8 cellular contexts compared by ENCODE assay signal in genomic region chr15:74790080-74790916, GRCh38. TPM values are rescaled to one million over a fixed set of nuclear protein-coding genes. Genes with fewer than 3 reads are reported as not detected.
DNase-seq lines count a peak whose midpoint lies in the region; ATAC-seq and TF ChIP-seq lines count a peak whose summit lies in the region.

No MANE protein-coding gene starts in this region.

- H3K27me3 ChIP-seq in mononuclear cell (ENCODE audit: insufficient read depth, low read length), result no peaks in the 10 kb centered on the region
- H3K27me3 ChIP-seq in uterus, result no peaks in the 10 kb centered on the region
- no peaks in the 10 kb centered on the region for H3K27me3 ChIP-seq in Caco-2 (replicated peaks; ENCODE audit: control insufficient read depth, insufficient read depth, low read length)

- TF ChIP-seq POLR2A in uterus (IDR thresholded peaks at IDR 0.05), result no peak

- H3K4me1 ChIP-seq in mononuclear cell (ENCODE audit: insufficient read depth, low read length), result peaks cover 95% of the 10 kb centered on the region
- H3K4me1 ChIP-seq in uterus, result peaks cover 0 to 30% of the 10 kb centered on the region in 2 donors
- peaks cover 19% of the 10 kb centered on the region for H3K4me1 ChIP-seq in Caco-2

- H3K27ac Mint-ChIP-seq in Caco-2 (ENCODE audit: unreplicated experiment), result no peak overlapping the region

- H3K36me3 Mint-ChIP-seq in Caco-2 (ENCODE audit: insufficient read depth, unreplicated experiment), result no peaks in the 10 kb centered on the region

- intact Hi-C loops in uterus (cut with DNase I; ENCODE audit: low total_unique reads) (no loop called here), Caco-2 (cut with micrococcal nuclease; ENCODE audit: unreplicated experiment) (no loop called here)

- H3K27me3 Mint-ChIP-seq in Caco-2 (ENCODE audit: insufficient read depth, unreplicated experiment), result no peaks in the 10 kb centered on the region

- BruUV-seq in Caco-2 (replicated peaks; lab: Mats Ljungman, UMichigan), result no TSS peak

- POLR2A ChIA-PET in Caco-2 (lab: Charles Lee), result no interaction called here

- CTCF ChIA-PET in Caco-2 (lab: Charles Lee), result interaction anchor here (1.2 to 1.5 kb wide), 3 partner anchors 15 to 157 kb away, joined by 3 to 4 read pairs (median 3); no protein-coding TSS in a partner anchor

- no peak for ATAC-seq in HG02840 (IDR thresholded peaks at IDR 0.05; ENCODE audit: low FRiP score, unreplicated experiment)

- peaks cover 13% of the 10 kb centered on the region for H3K4me1 Mint-ChIP-seq in Caco-2 (ENCODE audit: low read depth, unreplicated experiment)

- no peak overlapping the region for H3K4me3 Mint-ChIP-seq in Caco-2 (ENCODE audit: unreplicated experiment)

- no peak for TF ChIP-seq CTCF in choroid plexus epithelial cell (conservative IDR thresholded peaks at IDR 0.05; ENCODE audit: low read depth, low read length)
- no peak for TF ChIP-seq CTCF in uterus (IDR thresholded peaks at IDR 0.05)
- no peak for TF ChIP-seq CTCF in Caco-2 (IDR thresholded peaks at IDR 0.05; ENCODE audit: insufficient read depth in 1 of 2, low read depth in 1 of 2, low read length in 1 of 2, severe bottlenecking in 1 of 2, unreplicated experiment in 1 of 2)

- H3K4me3 ChIP-seq in choroid plexus epithelial cell (ENCODE audit: low read depth, low read length) (no peak overlapping the region), mononuclear cell (ENCODE audit: low read length) (peak overlapping the region; percentile 47), uterus (no peak overlapping the region), Caco-2 (ENCODE audit: low read depth, low read length) (no peak overlapping the region)

- H3K9me3 Mint-ChIP-seq in Caco-2 (ENCODE audit: unreplicated experiment), result no peaks in the 10 kb centered on the region

- DNase-seq in stimulated activated CD4-positive, alpha-beta T cell treated with anti-CD3 and anti-CD28 coated beads, Interleukin-15, amount 100 ng/mL, for 24 hours, result peak; percentile 76
- DNase-seq in stimulated activated CD4-positive, alpha-beta T cell treated with anti-CD3 and anti-CD28 coated beads, Interleukin-2, amount 100 ng/mL, for 48 hours, result no peak
- DNase-seq in SIG-M5 treated with dmso at 0.1 percent for 504 hours (lab: John Stamatoyannopoulos, UW; ENCODE audit: unreplicated experiment) (peak; percentile 88), choroid plexus epithelial cell (ENCODE audit: low read depth) (peak; percentile 90), uterus (peak; percentile 72 to 73), Caco-2 (no peak)

- H3K27ac ChIP-seq in uterus, result peak overlapping the region; percentile 57 to 63

- no peaks in the 10 kb centered on the region for H3K36me3 ChIP-seq in uterus
- H3K36me3 ChIP-seq in Caco-2 (ENCODE audit: control insufficient read depth, insufficient read depth, low read length), result no peaks in the 10 kb centered on the region; the same call in 1 of the 2 replicates

- H3K9me3 ChIP-seq in mononuclear cell (ENCODE audit: low read depth, low read length), result no peaks in the 10 kb centered on the region
- H3K9me3 ChIP-seq in uterus, result no peaks in the 10 kb centered on the region
- no peaks in the 10 kb centered on the region for H3K9me3 ChIP-seq in Caco-2

RNA-seq across cellular contexts. Expression of gene CSK, which starts 8.4 kb away (rescaled TPM):
- total RNA-seq in mononuclear cell, result 84.8 TPM
- total RNA-seq in uterus, result 10 to 100 TPM in 3 of 4 donors, 1 to 10 TPM in 1; 4.9 to 41.6 (median 26.4) TPM
- 62.7 and 62.8 TPM in 2 replicates for total RNA-seq in Caco-2 (2022)

RNA-seq across cellular contexts. Expression of gene LMAN1L, which starts 22.3 kb away (rescaled TPM):
- total RNA-seq in mononuclear cell (0.21 TPM), uterus (1 to 10 TPM in 1 of 4 donors, not detected in 3; 1.5 TPM), Caco-2 (2022) (not detected in 2 replicates)

RNA-seq across cellular contexts. Expression of gene CPLX3, which starts 36.1 kb away (rescaled TPM):
- total RNA-seq in mononuclear cell, result not detected
- not detected for total RNA-seq in uterus
- total RNA-seq in Caco-2 (2022), result not detected in 2 replicates

RNA-seq across cellular contexts. Expression of gene CYP1A2, which starts 41.7 kb away (rescaled TPM):
- total RNA-seq in mononuclear cell (not detected), uterus (not detected), Caco-2 (2022) (not detected in 2 replicates)

RNA-seq across cellular contexts. Expression of gene ULK3, which starts 52.7 kb away (rescaled TPM):
- total RNA-seq in mononuclear cell (25.6 TPM), uterus (100 to 1,000 TPM in 1 of 4 donors, 10 to 100 TPM in 3; 29.0 to 105 (median 41.2) TPM), Caco-2 (2022) (28.2 and 33.4 TPM in 2 replicates)

Comparison
In these comparisons a context has a peak if more than half of its experiments do, and no peak if none do; other contexts are left out.
1. DNase-seq: peak in stimulated activated CD4-positive, alpha-beta T cell treated with anti-CD3 and anti-CD28 coated beads, Interleukin-15, amount 100 ng/mL, for 24 hours (single experiment), SIG-M5 treated with dmso at 0.1 percent for 504 hours (single experiment), choroid plexus epithelial cell (single experiment) and uterus (2 of 2); none in stimulated activated CD4-positive, alpha-beta T cell treated with anti-CD3 and anti-CD28 coated beads, Interleukin-2, amount 100 ng/mL, for 48 hours (0 of 2) and Caco-2 (0 of 2).